In the genomic region with DNA sequence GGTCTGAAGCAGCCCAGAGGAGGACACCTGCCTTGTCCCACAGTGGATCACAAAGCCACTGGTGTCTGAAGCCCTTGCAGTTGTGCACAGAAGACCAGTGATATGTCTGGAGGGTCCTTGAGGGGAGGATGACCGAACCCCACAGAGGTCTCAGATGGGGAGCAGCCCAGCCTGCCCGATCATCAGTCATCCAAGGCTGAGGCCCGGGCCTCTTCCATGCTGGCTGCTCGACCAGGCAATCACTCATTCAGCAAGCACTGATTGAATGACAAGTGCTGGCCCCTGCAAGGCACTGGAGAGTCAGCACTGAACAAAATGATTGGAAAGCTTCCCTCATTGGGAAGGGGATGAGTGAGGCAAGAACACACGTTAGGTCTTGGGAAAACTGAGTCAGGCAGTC, we compare ENCODE assay signal across 14 cellular contexts. TPM values are rescaled to one million over a fixed set of nuclear protein-coding genes. Genes with fewer than 3 reads are reported as not detected.
A peak's percentile ranks its signal among the peaks of the same experiment; 100 is the strongest.
DNase-seq lines count a peak whose midpoint lies in the region; ATAC-seq, FAIRE-seq and TF ChIP-seq lines count a peak whose summit lies in the region.
"Had no signal": no experiment of that assay in that cellular context is flagged by ENCODE, and none has a peak within 500 bp of the region (broad histone marks: within the 10 kb centered on the region; RNA-seq: fewer than 3 reads in every experiment).

No MANE protein-coding gene starts in this region.

- peaks cover 55 to 98% (median 87%) of the 10 kb centered on the region in 4 donors for H3K4me1 Mint-ChIP-seq in CD4-positive, CD25-positive, alpha-beta regulatory T cell
- peaks cover 80% of the 10 kb centered on the region for H3K4me1 Mint-ChIP-seq in activated naive CD8-positive, alpha-beta T cell treated with anti-CD3 and anti-CD28 coated beads, Interleukin-2, amount 10 ng/mL, durations not matched to agents 7 days and 5 days
- peaks cover 59 to 100% (median 96%) of the 10 kb centered on the region in 4 donors for H3K4me1 Mint-ChIP-seq in naive thymus-derived CD8-positive, alpha-beta T cell

- no peaks in the 10 kb centered on the region for H3K27me3 ChIP-seq in CD4-positive, CD25-positive, alpha-beta regulatory T cell (ENCODE audit: control insufficient read depth, insufficient read depth, low read length)
- H3K27me3 ChIP-seq: vagina had no signal

- H3K27me3 Mint-ChIP-seq in CD4-positive, CD25-positive, alpha-beta regulatory T cell = peaks cover 5% of the 10 kb centered on the region
- H3K27me3 Mint-ChIP-seq in activated naive CD8-positive, alpha-beta T cell treated with anti-CD3 and anti-CD28 coated beads, Interleukin-2, amount 10 ng/mL, durations not matched to agents 7 days and 5 days = no peaks in the 10 kb centered on the region
- H3K27me3 Mint-ChIP-seq in naive thymus-derived CD8-positive, alpha-beta T cell = no peaks in the 10 kb centered on the region

- POLR2A ChIA-PET in activated naive CD8-positive, alpha-beta T cell treated with anti-CD3 and anti-CD28 coated beads, Interleukin-2, amount 10 ng/mL, durations not matched to agents 7 days and 5 days (lab: Charles Lee) = interaction anchor here (0.8 to 4.9 kb wide), 4 partner anchors 9 to 97 kb away, joined by 4 to 44 read pairs (median 18); a partner anchor contains a TSS
- POLR2A ChIA-PET in naive thymus-derived CD8-positive, alpha-beta T cell (lab: Charles Lee) = interaction anchor here (0.5 to 17.1 kb wide), 6 partner anchors 10 to 1914 kb away, joined by 3 to 279 read pairs (median 15); a partner anchor contains a TSS

- TF ChIP-seq POLR2A in GM12891 (IDR thresholded peaks at IDR 0.05; ENCODE audit: low read depth, low read length) = no peak

- peaks cover 61% of the 10 kb centered on the region for H3K36me3 Mint-ChIP-seq in CD4-positive, CD25-positive, alpha-beta regulatory T cell
- H3K36me3 Mint-ChIP-seq in activated naive CD8-positive, alpha-beta T cell treated with anti-CD3 and anti-CD28 coated beads, Interleukin-2, amount 10 ng/mL, durations not matched to agents 7 days and 5 days = peaks cover 80% of the 10 kb centered on the region
- H3K36me3 Mint-ChIP-seq in naive thymus-derived CD8-positive, alpha-beta T cell = peaks cover 14 to 61% (median 48%) of the 10 kb centered on the region in 3 donors

- peaks cover 2 to 16% (median 4%) of the 10 kb centered on the region in 7 donors for H3K9me3 Mint-ChIP-seq in CD4-positive, CD25-positive, alpha-beta regulatory T cell
- H3K9me3 Mint-ChIP-seq in activated naive CD8-positive, alpha-beta T cell treated with anti-CD3 and anti-CD28 coated beads, Interleukin-2, amount 10 ng/mL, durations not matched to agents 7 days and 5 days = peaks cover 11% of the 10 kb centered on the region
- peaks cover 0 to 9% (median 3%) of the 10 kb centered on the region in 9 donors for H3K9me3 Mint-ChIP-seq in naive thymus-derived CD8-positive, alpha-beta T cell

- peak; percentile 61 for FAIRE-seq in GM12891 (lab: Jason Lieb, UNC)
- FAIRE-seq: keratinocyte had no signal

- H3K4me1 ChIP-seq in CD4-positive, CD25-positive, alpha-beta regulatory T cell (ENCODE audit: control insufficient read depth, insufficient read depth, low read length, poor library complexity, severe bottlenecking) = peaks cover 83% of the 10 kb centered on the region
- H3K4me1 ChIP-seq: HAP-1, vagina had no signal

- ATAC-seq in CD4-positive, CD25-positive, alpha-beta regulatory T cell (ENCODE audit: low read depth in 2 of 2) = no peak
- no peak for ATAC-seq in activated naive CD8-positive, alpha-beta T cell treated with anti-CD3 and anti-CD28 coated beads, Interleukin-2, amount 10 ng/mL, durations not matched to agents 7 days and 5 days (ENCODE audit: low read depth)
- no peak for ATAC-seq in naive thymus-derived CD8-positive, alpha-beta T cell
- ATAC-seq: Panc1 had no signal

- peaks cover 0 to 7% of the 10 kb centered on the region in 2 experiments for H3K9me3 ChIP-seq in CD4-positive, CD25-positive, alpha-beta regulatory T cell (ENCODE audit: control insufficient read depth in 2 of 2, low read length in 2 of 2)
- H3K9me3 ChIP-seq: HAP-1, vagina had no signal

- peak overlapping the region; percentile 75 to 99 (median 97) for H3K27ac Mint-ChIP-seq in CD4-positive, CD25-positive, alpha-beta regulatory T cell
- peak overlapping the region; percentile 70 for H3K27ac Mint-ChIP-seq in activated naive CD8-positive, alpha-beta T cell treated with anti-CD3 and anti-CD28 coated beads, Interleukin-2, amount 10 ng/mL, durations not matched to agents 7 days and 5 days
- H3K27ac Mint-ChIP-seq in naive thymus-derived CD8-positive, alpha-beta T cell = peak overlapping the region; percentile 88 to 100 (median 98)

- peak overlapping the region; percentile 61 for H3K4me3 ChIP-seq in CD4-positive, CD25-positive, alpha-beta regulatory T cell (ENCODE audit: low read depth, low read length)
- H3K4me3 ChIP-seq: HAP-1, vagina had no signal

- no peak for DNase-seq in CD4-positive, CD25-positive, alpha-beta regulatory T cell
- DNase-seq in GM12891 (ENCODE audit: insufficient read length, low spot score) (no peak), NCI-H69 (lab: John Stamatoyannopoulos, UW) (no peak), middle frontal gyrus (ENCODE audit: extremely low spot score, low spot score) (no peak), SKM-1 treated with dmso at 0.1 percent for 144 hours (lab: John Stamatoyannopoulos, UW; ENCODE audit: unreplicated experiment) (no peak)
- DNase-seq in activated naive CD8-positive, alpha-beta T cell treated with anti-CD3 and anti-CD28 coated beads, Interleukin-2, amount 10 ng/mL, durations not matched to agents 7 days and 5 days = no peak
- no peak for DNase-seq in naive thymus-derived CD8-positive, alpha-beta T cell
- DNase-seq: Karpas-422, NCI-H1694, NCI-H526 had no signal

- peaks cover 37% of the 10 kb centered on the region for H3K36me3 ChIP-seq in CD4-positive, CD25-positive, alpha-beta regulatory T cell (ENCODE audit: control insufficient read depth, insufficient read depth, low read length)
- H3K36me3 ChIP-seq: HAP-1, vagina had no signal

- peak overlapping the region; percentile 88 to 96 (median 90) for H3K4me3 Mint-ChIP-seq in CD4-positive, CD25-positive, alpha-beta regulatory T cell
- peak overlapping the region; percentile 77 for H3K4me3 Mint-ChIP-seq in activated naive CD8-positive, alpha-beta T cell treated with anti-CD3 and anti-CD28 coated beads, Interleukin-2, amount 10 ng/mL, durations not matched to agents 7 days and 5 days
- H3K4me3 Mint-ChIP-seq in naive thymus-derived CD8-positive, alpha-beta T cell = peak overlapping the region; percentile 42 to 93 (median 86)

- peak overlapping the region; percentile 86 for H3K27ac ChIP-seq in CD4-positive, CD25-positive, alpha-beta regulatory T cell (ENCODE audit: insufficient read depth, low read length, poor library complexity, severe bottlenecking)
- H3K27ac ChIP-seq: vagina had no signal

TF ChIP-seq in GM12891, 5 proteins besides CTCF, POLR2A, EP300 and RAD21:
- TF ChIP-seq SPI1 (IDR thresholded peaks at IDR 0.05; ENCODE audit: low read depth, low read length) (no peak), TAF1 (IDR thresholded peaks at IDR 0.05; ENCODE audit: low read depth, low read length) (no peak), POLR2AphosphoS5 (IDR thresholded peaks at IDR 0.05; ENCODE audit: low read depth, low read length) (no peak; the same call in 1 of the 2 replicates), POU2F2 (IDR thresholded peaks at IDR 0.05; ENCODE audit: low read depth, low read length) (no peak), PAX5 (IDR thresholded peaks at IDR 0.05; ENCODE audit: insufficient read depth, low read length, severe bottlenecking) (no peak)

RNA-seq across cellular contexts. Expression of a gene that starts 10.5 kb away (rescaled TPM):
- 275 TPM for total RNA-seq in CD4-positive, CD25-positive, alpha-beta regulatory T cell
- polyA plus RNA-seq in CD4-positive, CD25-positive, alpha-beta regulatory T cell = 10 to 100 TPM; 34.8 to 40.1 (median 36.9) TPM
- polyA plus RNA-seq in GM12891 (2012; ENCODE audit: low read depth, missing spikeins) = 41.2 TPM
- total RNA-seq in activated naive CD8-positive, alpha-beta T cell treated with anti-CD3 and anti-CD28 coated beads, Interleukin-2, amount 10 ng/mL, durations not matched to agents 7 days and 5 days = 10 to 100 TPM; 81.4 to 84.0 TPM
- 100 to 1,000 TPM in 1 of 2 experiments, 10 to 100 TPM in 1; 94.1 to 104 TPM for total RNA-seq in naive thymus-derived CD8-positive, alpha-beta T cell
- 10 to 100 TPM; 20.0 to 44.0 (median 25.8) TPM for polyA plus RNA-seq in naive thymus-derived CD8-positive, alpha-beta T cell
- polyA plus RNA-seq: keratinocyte had no signal
